Comparison of ENCODE assay signal across 23 cellular contexts in genomic region chr13:111267784-111268183, GRCh38. TPM values are rescaled to one million over a fixed set of nuclear protein-coding genes. Genes with fewer than 3 reads are reported as not detected.
"Had no signal": no experiment of that assay in that cellular context is flagged by ENCODE, and none has a peak within 500 bp of the region (broad histone marks: within the 10 kb centered on the region; RNA-seq: fewer than 3 reads in every experiment).

No MANE protein-coding gene starts in this region.

- H3K9me3 Mint-ChIP-seq: activated CD4-positive, alpha-beta memory T cell treated with anti-CD3 and anti-CD28 coated beads, Interleukin-2, amount 10 ng/mL, durations not matched to agents 7 days and 5 days; activated T-cell treated with anti-CD3 and anti-CD28 coated beads, Interleukin-2, amount 50 U/mL, for 4 hours; central memory CD8-positive, alpha-beta T cell; dendritic cell treated with granulocyte-macrophage colony-stimulating factor and Interleukin-4, amounts not matched to agents 40 ng/mL and 50 ng/mL, for 4 days; neural progenitor cell; stimulated activated effector memory CD8-positive, alpha-beta T cell treated with anti-CD3 and anti-CD28 coated beads, Interleukin-12 subunit alpha, Interleukin-12 subunit beta, amount 100 ng/mL, for 72 hours; T-helper 1 cell treated with Interleukin-12 subunit alpha and Interleukin-12 subunit beta and Interleukin-4 antibody, amounts not matched to agents 30 μg/mL and 1 μg/mL, for 36 hours had no signal

- H3K27me3 Mint-ChIP-seq: activated CD4-positive, alpha-beta memory T cell treated with anti-CD3 and anti-CD28 coated beads, Interleukin-2, amount 10 ng/mL, durations not matched to agents 7 days and 5 days; activated CD4-positive, alpha-beta T cell treated with anti-CD3 and anti-CD28 coated beads for 36 hours; activated naive CD8-positive, alpha-beta T cell; brain; central memory CD8-positive, alpha-beta T cell; dendritic cell treated with granulocyte-macrophage colony-stimulating factor and Interleukin-4, amounts not matched to agents 40 ng/mL and 50 ng/mL, for 4 days had no signal

- H3K4me1 ChIP-seq: right lobe of liver had no signal

- ATAC-seq: activated CD4-positive, alpha-beta T cell treated with anti-CD3 and anti-CD28 coated beads for 36 hours; activated T-cell treated with anti-CD3 and anti-CD28 coated beads, Interleukin-2, amount 50 U/mL, for 4 hours; right lobe of liver; stimulated activated effector memory CD8-positive, alpha-beta T cell treated with anti-CD3 and anti-CD28 coated beads, Interleukin-12 subunit alpha, Interleukin-12 subunit beta, amount 100 ng/mL, for 72 hours had no signal

- H3K27ac Mint-ChIP-seq: activated CD4-positive, alpha-beta memory T cell treated with anti-CD3 and anti-CD28 coated beads, Interleukin-2, amount 10 ng/mL, durations not matched to agents 7 days and 5 days; activated CD4-positive, alpha-beta T cell treated with anti-CD3 and anti-CD28 coated beads for 36 hours; dendritic cell treated with granulocyte-macrophage colony-stimulating factor and Interleukin-4, amounts not matched to agents 40 ng/mL and 50 ng/mL, for 4 days; neural progenitor cell; T-helper 1 cell treated with Interleukin-12 subunit alpha and Interleukin-12 subunit beta and Interleukin-4 antibody, amounts not matched to agents 30 μg/mL and 1 μg/mL, for 36 hours had no signal

- H3K36me3 ChIP-seq: neural progenitor cell, ovary had no signal

- H3K27ac ChIP-seq: neural progenitor cell, ovary, right lobe of liver, thyroid gland, WERI-Rb-1 had no signal

- H3K4me3 Mint-ChIP-seq: activated CD4-positive, alpha-beta memory T cell treated with anti-CD3 and anti-CD28 coated beads, Interleukin-2, amount 10 ng/mL, durations not matched to agents 7 days and 5 days; activated CD4-positive, alpha-beta T cell treated with anti-CD3 and anti-CD28 coated beads for 36 hours; activated naive CD8-positive, alpha-beta T cell; activated T-cell treated with anti-CD3 and anti-CD28 coated beads, Interleukin-2, amount 50 U/mL, for 4 hours; brain; central memory CD8-positive, alpha-beta T cell; dendritic cell treated with granulocyte-macrophage colony-stimulating factor and Interleukin-4, amounts not matched to agents 40 ng/mL and 50 ng/mL, for 4 days; neural progenitor cell; stimulated activated effector memory CD8-positive, alpha-beta T cell treated with anti-CD3 and anti-CD28 coated beads, Interleukin-12 subunit alpha, Interleukin-12 subunit beta, amount 100 ng/mL, for 72 hours; T-helper 1 cell treated with Interleukin-12 subunit alpha and Interleukin-12 subunit beta and Interleukin-4 antibody, amounts not matched to agents 30 μg/mL and 1 μg/mL, for 36 hours had no signal

- H3K9me3 ChIP-seq: ovary, right lobe of liver, thyroid gland had no signal

- H3K4me1 Mint-ChIP-seq: activated CD4-positive, alpha-beta T cell treated with anti-CD3 and anti-CD28 coated beads for 36 hours had no signal

- H3K4me3 ChIP-seq: neural progenitor cell, ovary, right lobe of liver, thyroid gland had no signal

- DNase-seq: activated CD4-positive, alpha-beta memory T cell treated with anti-CD3 and anti-CD28 coated beads, Interleukin-2, amount 10 ng/mL, durations not matched to agents 7 days and 5 days; activated CD4-positive, alpha-beta T cell treated with anti-CD3 and anti-CD28 coated beads for 36 hours; activated effector memory CD4-positive, alpha-beta T cell treated with anti-CD3 and anti-CD28 coated beads, Interleukin-2, amount 50 U/mL, for 16 hours; activated T-cell treated with anti-CD3 and anti-CD28 coated beads, Interleukin-2, amount 50 U/mL, for 4 hours; amygdala; hypothalamus; kidney glomerular epithelial cell; ovary; right lobe of liver; stimulated activated CD4-positive, alpha-beta T cell treated with anti-CD3 and anti-CD28 coated beads, Interleukin-1b, Interleukin-23, amount 100 ng/mL, for 48 hours; thyroid gland; WERI-Rb-1 had no signal

- H3K27me3 ChIP-seq: neural progenitor cell, ovary, right lobe of liver, thyroid gland had no signal

- H3K36me3 Mint-ChIP-seq: activated naive CD8-positive, alpha-beta T cell had no signal

RNA-seq across cellular contexts. Expression of gene TEX29, which starts 52.7 kb away (rescaled TPM):
- total RNA-seq: epithelial cell of proximal tubule, fibroblast of villous mesenchyme, lower leg skin, pulmonary artery endothelial cell, thyroid gland had no signal
